Comparison of ENCODE assay signal across 14 cellular contexts in genomic region chr5:142978252-142978651, GRCh38.
DNase-seq lines count a peak whose midpoint lies in the region; ATAC-seq and TF ChIP-seq lines count a peak whose summit lies in the region.
"Had no signal": no experiment of that assay in that cellular context is flagged by ENCODE, and none has a peak within 500 bp of the region (broad histone marks: within the 10 kb centered on the region; RNA-seq: fewer than 3 reads in every experiment).

No MANE protein-coding gene starts in this region.

- BruUV-seq in PC-9 (replicated peaks; lab: Mats Ljungman, UMichigan), result TSS peak; percentile 10
- BruUV-seq in mammary epithelial cell (replicated peaks; lab: Mats Ljungman, UMichigan), result no TSS peak

- ATAC-seq in activated CD8-positive, alpha-beta memory T cell treated with anti-CD3 and anti-CD28 coated beads, Interleukin-2, amount 10 ng/mL, durations not matched to agents 7 days and 5 days, result no peak
- ATAC-seq in HG03378 (IDR thresholded peaks at IDR 0.05; ENCODE audit: unreplicated experiment), result no peak

- H4K20me1 ChIP-seq in PC-9 (ENCODE audit: insufficient read depth) (no peaks in the 10 kb centered on the region), mammary epithelial cell (ENCODE audit: insufficient read depth, low read length) (no peaks in the 10 kb centered on the region), osteoblast (ENCODE audit: insufficient read depth, low read length) (no peaks in the 10 kb centered on the region)

- peaks cover 30% of the 10 kb centered on the region for H3F3A ChIP-seq in PC-9 (ENCODE audit: insufficient read depth, low read depth)

- H3K27ac ChIP-seq in PC-9, result 0 out of 2 replicates have a peak overlapping the region, but pooled peaks have one; percentile 5
- H3K27ac ChIP-seq in mammary epithelial cell (ENCODE audit: insufficient read depth, low read depth, low read length), result peak overlapping the region; percentile 29
- peak overlapping the region; percentile 70 for H3K27ac ChIP-seq in osteoblast (ENCODE audit: low read depth, low read length)
- H3K27ac ChIP-seq: right lobe of liver had no signal

- dilution Hi-C loops in mammary epithelial cell (cut with HindIII; ENCODE audit: low sequenced_read_pairs), result no loop called here

- in situ Hi-C loops in mammary epithelial cell (cut with MboI; ENCODE audit: low sequenced_read_pairs in 2 of 2), result no loop called here

- DNase-seq in activated CD8-positive, alpha-beta memory T cell treated with anti-CD3 and anti-CD28 coated beads, Interleukin-2, amount 10 ng/mL, durations not matched to agents 7 days and 5 days, result no peak
- DNase-seq in activated CD8-positive, alpha-beta memory T cell treated with anti-CD3 and anti-CD28 coated beads for 24 hours, result no peak
- DNase-seq in PC-9, result no peak
- DNase-seq in mammary epithelial cell, result no peak
- DNase-seq in osteoblast (ENCODE audit: insufficient read length, low spot score, missing footprints), result no peak
- no peak for DNase-seq in NCI-H1436 (lab: John Stamatoyannopoulos, UW)
- DNase-seq in stimulated activated CD8-positive, alpha-beta memory T cell treated with anti-CD3 and anti-CD28 coated beads, Interleukin-4, amount 100 ng/mL, for 48 hours, result no peak
- DNase-seq: DMS 273 treated with DMSO at 0.1 percent for 48 hours, NCI-H146, NCI-H446, right lobe of liver, stomach had no signal

- H3K36me3 Mint-ChIP-seq in activated CD8-positive, alpha-beta memory T cell treated with anti-CD3 and anti-CD28 coated beads, Interleukin-2, amount 10 ng/mL, durations not matched to agents 7 days and 5 days, result peaks cover 23% of the 10 kb centered on the region

- TF ChIP-seq CTCF in PC-9 (conservative IDR thresholded peaks at IDR 0.05), result no peak
- TF ChIP-seq CTCF in mammary epithelial cell (conservative IDR thresholded peaks at IDR 0.05 in 1 of 2, IDR thresholded peaks at IDR 0.05 in 1 of 2; ENCODE audit: extremely low read depth in 1 of 2, insufficient read depth in 1 of 2, low read depth in 1 of 2, low read length in 2 of 2), result no peak
- TF ChIP-seq CTCF in osteoblast (IDR thresholded peaks at IDR 0.05; ENCODE audit: extremely low read depth, low read depth, low read length), result no peak

- H3K4me1 ChIP-seq in PC-9 (replicated peaks; ENCODE audit: insufficient read depth) (peaks cover 30% of the 10 kb centered on the region), mammary epithelial cell (ENCODE audit: insufficient read depth, low read length) (peaks cover 55% of the 10 kb centered on the region), osteoblast (ENCODE audit: insufficient read depth, low read length) (peaks cover 41% of the 10 kb centered on the region)
- H3K4me1 ChIP-seq: HAP-1 had no signal

- H3K36me3 ChIP-seq in PC-9 (ENCODE audit: low read depth) (no peaks in the 10 kb centered on the region), mammary epithelial cell (ENCODE audit: insufficient read depth, low read length) (no peaks in the 10 kb centered on the region), osteoblast (ENCODE audit: insufficient read depth, low read length) (no peaks in the 10 kb centered on the region)
- H3K36me3 ChIP-seq: HAP-1, right lobe of liver, stomach had no signal

- peak overlapping the region; percentile 86 for H3K27ac Mint-ChIP-seq in activated CD8-positive, alpha-beta memory T cell treated with anti-CD3 and anti-CD28 coated beads, Interleukin-2, amount 10 ng/mL, durations not matched to agents 7 days and 5 days

- H3K27me3 ChIP-seq in PC-9 (ENCODE audit: insufficient read depth, low read depth), result no peaks in the 10 kb centered on the region
- H3K27me3 ChIP-seq in mammary epithelial cell (ENCODE audit: insufficient read depth, low read length), result no peaks in the 10 kb centered on the region
- H3K27me3 ChIP-seq in osteoblast (ENCODE audit: insufficient read depth, low read length), result no peaks in the 10 kb centered on the region
- H3K27me3 ChIP-seq: right lobe of liver, stomach had no signal

- intact Hi-C loops in PC-9 (cut with micrococcal nuclease; ENCODE audit: unreplicated experiment), result no loop called here
- intact Hi-C loops in mammary epithelial cell (cut with micrococcal nuclease), result no loop called here

- H3K79me2 ChIP-seq in PC-9 (ENCODE audit: low read depth) (no peaks in the 10 kb centered on the region), mammary epithelial cell (ENCODE audit: insufficient read depth, low read length) (no peaks in the 10 kb centered on the region), osteoblast (ENCODE audit: insufficient read depth, low read length) (no peaks in the 10 kb centered on the region)

- POLR2A ChIA-PET in PC-9 (lab: Charles Lee; ENCODE audit: unreplicated experiment), result interaction anchor here (0.6 kb wide), 1 partner anchor 25 kb away, joined by 9 read pairs; no protein-coding TSS in a partner anchor

- no peaks in the 10 kb centered on the region for H3K9me2 ChIP-seq in PC-9 (ENCODE audit: insufficient read depth)

- H3K9me3 ChIP-seq in PC-9 (ENCODE audit: insufficient read depth, low read depth) (peaks cover 3% of the 10 kb centered on the region; the same call in 1 of the 2 replicates), mammary epithelial cell (replicated peaks; ENCODE audit: insufficient read depth, low read length) (no peaks in the 10 kb centered on the region), osteoblast (ENCODE audit: low read depth, low read length) (no peaks in the 10 kb centered on the region)
- H3K9me3 ChIP-seq: HAP-1, right lobe of liver, stomach had no signal

- H3K4me2 ChIP-seq in PC-9 (no peak overlapping the region), mammary epithelial cell (ENCODE audit: insufficient read depth, low read depth, low read length) (no peak overlapping the region), osteoblast (ENCODE audit: insufficient read depth, low read length) (no peak overlapping the region)

- H2AFZ ChIP-seq in PC-9, result no peak overlapping the region
- H2AFZ ChIP-seq in mammary epithelial cell (ENCODE audit: low read depth, low read length), result no peak overlapping the region
- H2AFZ ChIP-seq in osteoblast (ENCODE audit: low read length), result no peak overlapping the region

- WGBS in mammary epithelial cell (ENCODE audit: low coverage, missing lambda C conversion rate), result 96% methylated on average over 2 of the region's 2 CpGs

- H3K9me3 Mint-ChIP-seq in activated CD8-positive, alpha-beta memory T cell treated with anti-CD3 and anti-CD28 coated beads, Interleukin-2, amount 10 ng/mL, durations not matched to agents 7 days and 5 days (ENCODE audit: low read depth), result no peaks in the 10 kb centered on the region

- H3K4me1 Mint-ChIP-seq in activated CD8-positive, alpha-beta memory T cell treated with anti-CD3 and anti-CD28 coated beads, Interleukin-2, amount 10 ng/mL, durations not matched to agents 7 days and 5 days, result peaks cover 62% of the 10 kb centered on the region

- H3K4me3 ChIP-seq in PC-9, result no peak overlapping the region
- H3K4me3 ChIP-seq in mammary epithelial cell (replicated peaks in 1 of 3; ENCODE audit: insufficient read depth in 1 of 3, low read depth in 2 of 3, low read length in 3 of 3), result no peak overlapping the region
- no peak overlapping the region for H3K4me3 ChIP-seq in osteoblast (ENCODE audit: insufficient read depth, low read length)
- H3K4me3 ChIP-seq: HAP-1, right lobe of liver, stomach had no signal

- no peak overlapping the region for H3K4me3 Mint-ChIP-seq in activated CD8-positive, alpha-beta memory T cell treated with anti-CD3 and anti-CD28 coated beads, Interleukin-2, amount 10 ng/mL, durations not matched to agents 7 days and 5 days

- H3K27me3 Mint-ChIP-seq in activated CD8-positive, alpha-beta memory T cell treated with anti-CD3 and anti-CD28 coated beads, Interleukin-2, amount 10 ng/mL, durations not matched to agents 7 days and 5 days, result no peaks in the 10 kb centered on the region

- no peak overlapping the region for H3K9ac ChIP-seq in mammary epithelial cell (ENCODE audit: insufficient read depth, low read length)

- CTCF ChIA-PET in activated CD8-positive, alpha-beta memory T cell treated with anti-CD3 and anti-CD28 coated beads, Interleukin-2, amount 10 ng/mL, durations not matched to agents 7 days and 5 days (lab: Charles Lee), result interaction anchor here (1.0 to 2.5 kb wide), 2 partner anchors 24 to 31 kb away, joined by 3 to 12 read pairs; no protein-coding TSS in a partner anchor
- CTCF ChIA-PET in PC-9 (lab: Charles Lee) (no interaction called here), mammary epithelial cell (lab: Charles Lee; ENCODE audit: low non-redundant PET) (no interaction called here)

Comparison
In these comparisons a context has a peak if more than half of its experiments do, and no peak if none do; other contexts are left out.
1. H3K27ac ChIP-seq: peak in every context shown above with its lines; median percentile 70 in osteoblast; 29 in mammary epithelial cell; 5 in PC-9.